In the genomic region with DNA sequence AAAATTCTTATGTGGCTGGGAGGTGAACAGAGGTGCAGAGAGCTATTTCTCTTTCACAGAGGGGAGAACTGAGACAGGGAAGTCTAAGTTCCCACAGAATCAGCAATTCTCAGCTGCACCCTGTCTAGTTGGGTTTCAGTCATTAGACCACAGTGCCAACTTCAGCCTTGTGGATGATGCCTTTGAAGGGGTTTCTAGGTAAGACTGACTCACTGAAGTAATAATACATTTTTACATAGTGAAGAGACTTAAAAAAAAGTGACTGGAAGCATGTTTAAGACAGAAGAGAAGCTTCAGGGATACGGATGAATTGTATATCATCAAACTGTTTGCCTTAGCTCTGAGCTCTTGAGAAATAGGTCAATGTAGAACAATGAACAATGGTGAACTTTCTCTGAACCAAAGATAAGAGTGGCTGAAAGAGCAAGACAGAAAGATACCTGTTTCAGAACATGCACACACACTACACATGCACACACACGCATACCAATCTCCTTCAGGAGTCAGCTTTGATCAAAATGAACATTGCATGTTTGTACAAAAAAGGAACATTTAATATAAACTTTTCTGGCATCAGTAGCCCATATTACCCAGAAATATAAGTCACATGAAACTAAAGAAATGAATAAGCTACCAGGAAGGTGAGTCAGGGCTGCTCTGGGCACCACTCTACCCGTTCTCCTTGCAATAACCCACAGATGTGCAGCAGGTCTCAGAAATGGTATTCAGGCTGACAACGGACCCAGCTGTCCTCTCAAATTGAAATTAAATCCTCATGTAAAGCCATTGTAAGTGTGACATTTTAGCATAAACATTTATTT, we compare ENCODE assay signal across 12 cellular contexts. TPM values are rescaled to one million over a fixed set of nuclear protein-coding genes. Genes with fewer than 3 reads are reported as not detected.
DNase-seq lines count a peak whose midpoint lies in the region; ATAC-seq, FAIRE-seq and TF ChIP-seq lines count a peak whose summit lies in the region.
"Had no signal": no experiment of that assay in that cellular context is flagged by ENCODE, and none has a peak within 500 bp of the region (broad histone marks: within the 10 kb centered on the region; RNA-seq: fewer than 3 reads in every experiment).

No MANE protein-coding gene starts in this region.

- CTCF ChIA-PET in activated naive CD4-positive, alpha-beta T cell treated with anti-CD3 and anti-CD28 coated beads for 36 hours (lab: Charles Lee): interaction anchor here (1.2 to 11.0 kb wide), 6 partner anchors 9 to 67 kb away, joined by 3 to 98 read pairs (median 6); a partner anchor contains a TSS

- intact Hi-C loops in activated naive CD4-positive, alpha-beta T cell treated with anti-CD3 and anti-CD28 coated beads for 36 hours (cut with micrococcal nuclease): loop anchor here (1.0 kb wide), 5 partner anchors 11 to 51 kb away; no protein-coding TSS in a partner anchor
- intact Hi-C loops in left lung (cut with DNase I): no loop called here
- intact Hi-C loops in left cardiac atrium (cut with DNase I): no loop called here

- H3K9me3 ChIP-seq in DND-41 (ENCODE audit: insufficient read depth, low read length, severe bottlenecking) (no peaks in the 10 kb centered on the region), left lung (no peaks in the 10 kb centered on the region)
- H3K9me3 ChIP-seq: SJSA1, tibial nerve had no signal

- H3K27me3 ChIP-seq in DND-41 (ENCODE audit: insufficient read depth, low read length, poor library complexity): no peaks in the 10 kb centered on the region
- H3K27me3 ChIP-seq in left lung: no peaks in the 10 kb centered on the region
- H3K27me3 ChIP-seq: SJSA1, tibial nerve had no signal

- H3K4me3 ChIP-seq in DND-41 (ENCODE audit: low read depth in 1 of 2, low read length in 2 of 2) (no peak overlapping the region), left lung (no peak overlapping the region)
- H3K4me3 ChIP-seq: SJSA1, skin epidermis, tibial nerve had no signal

- H3K9ac ChIP-seq in DND-41 (ENCODE audit: low read depth, low read length): no peak overlapping the region

- H3K4me1 ChIP-seq in DND-41 (ENCODE audit: insufficient read depth, low read length) (no peaks in the 10 kb centered on the region), left lung (peaks cover 0 to 22% of the 10 kb centered on the region in 2 donors)
- H3K4me1 ChIP-seq: tibial nerve had no signal

- peak; percentile 99 for FAIRE-seq in H54 (lab: Jason Lieb, UNC)

- H2AFZ ChIP-seq in DND-41 (ENCODE audit: low read depth, low read length): no peak overlapping the region; the same call in 1 of the 2 replicates

- peak overlapping the region; percentile 52 for H3K4me3 Mint-ChIP-seq in activated naive CD4-positive, alpha-beta T cell treated with anti-CD3 and anti-CD28 coated beads for 36 hours

- peaks cover 14% of the 10 kb centered on the region for H3K4me1 Mint-ChIP-seq in activated naive CD4-positive, alpha-beta T cell treated with anti-CD3 and anti-CD28 coated beads for 36 hours (ENCODE audit: low read depth)

- H3K9me3 Mint-ChIP-seq in activated naive CD4-positive, alpha-beta T cell treated with anti-CD3 and anti-CD28 coated beads for 36 hours: no peaks in the 10 kb centered on the region

- DNase-seq in DND-41 (no peak), H54 (ENCODE audit: insufficient read length, low spot score) (peak; percentile 29), left lung (no peak), left cardiac atrium (no peak), NCI-H146 (lab: John Stamatoyannopoulos, UW) (no peak), GM13976 (ENCODE audit: low spot score) (no peak)
- DNase-seq in activated naive CD4-positive, alpha-beta T cell treated with anti-CD3 and anti-CD28 coated beads for 36 hours: peak; percentile 72
- DNase-seq: Kasumi-1 had no signal

- in situ Hi-C loops in GM13976 (cut with MboI; ENCODE audit: low sequenced_read_pairs, unreplicated experiment): no loop called here

- H3K36me3 ChIP-seq in DND-41 (ENCODE audit: insufficient read depth, low read length) (no peaks in the 10 kb centered on the region), left lung (no peaks in the 10 kb centered on the region)
- H3K36me3 ChIP-seq: SJSA1, tibial nerve had no signal

- ATAC-seq in DND-41 (ENCODE audit: insufficient read depth, low read depth) (peak; percentile 60), left lung (peak; percentile 33), left cardiac atrium (no peak), HG02840 (IDR thresholded peaks at IDR 0.05; ENCODE audit: low FRiP score, unreplicated experiment) (no peak)

- no peaks in the 10 kb centered on the region for H4K20me1 ChIP-seq in DND-41 (ENCODE audit: insufficient read depth, low read length)

- H3K27ac Mint-ChIP-seq in activated naive CD4-positive, alpha-beta T cell treated with anti-CD3 and anti-CD28 coated beads for 36 hours: peak overlapping the region; percentile 90

- no peak for TF ChIP-seq POLR2A in H54 (IDR thresholded peaks at IDR 0.05; ENCODE audit: low read depth, low read length)

- no peak for TF ChIP-seq CTCF in DND-41 (IDR thresholded peaks at IDR 0.05; ENCODE audit: borderline replicate concordance, extremely low read depth, low read length, poor library complexity, severe bottlenecking)
- no peak for TF ChIP-seq CTCF in left lung (IDR thresholded peaks at IDR 0.05)
- TF ChIP-seq CTCF in GM13976 (IDR thresholded peaks at IDR 0.05; ENCODE audit: borderline replicate concordance, control extremely low read depth, extremely low read depth, insufficient read depth, missing control alignments): no peak

- no peaks in the 10 kb centered on the region for H3K79me2 ChIP-seq in DND-41 (ENCODE audit: insufficient read depth, low read length)

- no peaks in the 10 kb centered on the region for H3K27me3 Mint-ChIP-seq in activated naive CD4-positive, alpha-beta T cell treated with anti-CD3 and anti-CD28 coated beads for 36 hours (ENCODE audit: low read depth)

- no peak overlapping the region for H3K4me2 ChIP-seq in DND-41 (ENCODE audit: insufficient read depth, low read length)

- H3K27ac ChIP-seq in DND-41 (ENCODE audit: low read length): no peak overlapping the region
- H3K27ac ChIP-seq in left lung: no peak overlapping the region
- H3K27ac ChIP-seq: SJSA1, tibial nerve had no signal

- no peaks in the 10 kb centered on the region for H3K36me3 Mint-ChIP-seq in activated naive CD4-positive, alpha-beta T cell treated with anti-CD3 and anti-CD28 coated beads for 36 hours (ENCODE audit: low read depth)

RNA-seq across cellular contexts. Expression of a gene that starts 12.6 kb away (rescaled TPM):
- 100 to 1,000 TPM; 129 TPM for total RNA-seq in activated naive CD4-positive, alpha-beta T cell treated with anti-CD3 and anti-CD28 coated beads for 36 hours
- 10 to 100 TPM; 24.4 to 93.7 TPM for total RNA-seq in left lung
- total RNA-seq in left cardiac atrium: 10 to 100 TPM in 1 of 2 donors, 1 to 10 TPM in 1; 5.0 to 13.4 TPM

Comparison
In these comparisons a context has a peak if more than half of its experiments do, and no peak if none do; other contexts are left out.
1. ATAC-seq: peak in DND-41 (single experiment) and left lung (single experiment); none in left cardiac atrium (0 of 2) and HG02840 (single experiment).
2. DNase-seq: peak in H54 (single experiment) and activated naive CD4-positive, alpha-beta T cell treated with anti-CD3 and anti-CD28 coated beads for 36 hours (single experiment); none in DND-41 (single experiment), left lung (0 of 2), left cardiac atrium (single experiment), NCI-H146 (single experiment) and GM13976 (single experiment).